Comparison of ENCODE assay signal across 27 cellular contexts in genomic region chr12:118213452-118213851, GRCh38.
"Had no signal": no experiment of that assay in that cellular context is flagged by ENCODE, and none has a peak within 500 bp of the region (broad histone marks: within the 10 kb centered on the region; RNA-seq: fewer than 3 reads in every experiment).

No MANE protein-coding gene starts in this region.

- H3K4me1 Mint-ChIP-seq: stimulated activated effector memory CD8-positive, alpha-beta T cell treated with anti-CD3 and anti-CD28 coated beads, Interleukin-12 subunit alpha, Interleukin-12 subunit beta, amount 100 ng/mL, for 72 hours had no signal

- FAIRE-seq: keratinocyte, small intestine, urothelium cell line had no signal

- H3K36me3 ChIP-seq: ovary, prostate gland, thoracic aorta had no signal

- H3K4me3 ChIP-seq: lower lobe of right lung, ovary, prostate gland, sigmoid colon, spleen, suprapubic skin, thoracic aorta, tibial artery, upper lobe of right lung had no signal

- H3K27me3 Mint-ChIP-seq: naive thymus-derived CD8-positive, alpha-beta T cell; stimulated activated naive CD8-positive, alpha-beta T cell treated with anti-CD3 and anti-CD28 coated beads, Interleukin-15, Interleukin-2, amounts not matched to agents 100 ng/mL and 50 ng/mL, for 24 hours had no signal

- H3K27ac ChIP-seq: lower lobe of right lung, ovary, prostate gland, sigmoid colon, spleen, suprapubic skin, thoracic aorta, tibial artery, upper lobe of right lung had no signal

- ATAC-seq: left cardiac atrium; left lobe of liver; lower lobe of right lung; naive thymus-derived CD8-positive, alpha-beta T cell; right cardiac atrium; stimulated activated effector memory CD8-positive, alpha-beta T cell treated with anti-CD3 and anti-CD28 coated beads, Interleukin-12 subunit alpha, Interleukin-12 subunit beta, amount 100 ng/mL, for 72 hours; upper lobe of right lung had no signal

- H3K9me3 ChIP-seq: lower lobe of right lung, ovary, prostate gland, sigmoid colon, spleen, suprapubic skin, thoracic aorta, tibial artery, upper lobe of right lung had no signal

- DNase-seq: hippocampal formation; kidney glomerular epithelial cell; left cardiac atrium; lower lobe of right lung; mammary epithelial cell; mesenchymal stem cell; naive thymus-derived CD8-positive, alpha-beta T cell; ovary; retina; right cardiac atrium; sigmoid colon; small intestine; spleen; stimulated activated CD4-positive, alpha-beta T cell treated with anti-CD3 and anti-CD28 coated beads, Interleukin-4, amount 100 ng/mL, for 24 hours; stimulated activated naive CD4-positive, alpha-beta T cell; tibial artery; trophoblast cell; upper lobe of right lung had no signal

- H3K27me3 ChIP-seq: ovary, sigmoid colon, spleen, suprapubic skin, tibial artery, upper lobe of right lung had no signal

- H3K27ac Mint-ChIP-seq: nephron; stimulated activated effector memory CD8-positive, alpha-beta T cell treated with anti-CD3 and anti-CD28 coated beads, Interleukin-12 subunit alpha, Interleukin-12 subunit beta, amount 100 ng/mL, for 72 hours; stimulated activated naive CD8-positive, alpha-beta T cell treated with anti-CD3 and anti-CD28 coated beads, Interleukin-15, Interleukin-2, amounts not matched to agents 100 ng/mL and 50 ng/mL, for 24 hours had no signal

- H3K9me3 Mint-ChIP-seq: naive thymus-derived CD8-positive, alpha-beta T cell; nephron; stimulated activated effector memory CD8-positive, alpha-beta T cell treated with anti-CD3 and anti-CD28 coated beads, Interleukin-12 subunit alpha, Interleukin-12 subunit beta, amount 100 ng/mL, for 72 hours; stimulated activated naive CD8-positive, alpha-beta T cell treated with anti-CD3 and anti-CD28 coated beads, Interleukin-15, Interleukin-2, amounts not matched to agents 100 ng/mL and 50 ng/mL, for 24 hours had no signal

- H3K4me1 ChIP-seq: lower lobe of right lung, prostate gland, sigmoid colon, spleen, suprapubic skin, tibial artery, upper lobe of right lung had no signal

- H3K4me3 Mint-ChIP-seq: naive thymus-derived CD8-positive, alpha-beta T cell; nephron; stimulated activated effector memory CD8-positive, alpha-beta T cell treated with anti-CD3 and anti-CD28 coated beads, Interleukin-12 subunit alpha, Interleukin-12 subunit beta, amount 100 ng/mL, for 72 hours; stimulated activated naive CD8-positive, alpha-beta T cell treated with anti-CD3 and anti-CD28 coated beads, Interleukin-15, Interleukin-2, amounts not matched to agents 100 ng/mL and 50 ng/mL, for 24 hours had no signal
